In the genomic region with DNA sequence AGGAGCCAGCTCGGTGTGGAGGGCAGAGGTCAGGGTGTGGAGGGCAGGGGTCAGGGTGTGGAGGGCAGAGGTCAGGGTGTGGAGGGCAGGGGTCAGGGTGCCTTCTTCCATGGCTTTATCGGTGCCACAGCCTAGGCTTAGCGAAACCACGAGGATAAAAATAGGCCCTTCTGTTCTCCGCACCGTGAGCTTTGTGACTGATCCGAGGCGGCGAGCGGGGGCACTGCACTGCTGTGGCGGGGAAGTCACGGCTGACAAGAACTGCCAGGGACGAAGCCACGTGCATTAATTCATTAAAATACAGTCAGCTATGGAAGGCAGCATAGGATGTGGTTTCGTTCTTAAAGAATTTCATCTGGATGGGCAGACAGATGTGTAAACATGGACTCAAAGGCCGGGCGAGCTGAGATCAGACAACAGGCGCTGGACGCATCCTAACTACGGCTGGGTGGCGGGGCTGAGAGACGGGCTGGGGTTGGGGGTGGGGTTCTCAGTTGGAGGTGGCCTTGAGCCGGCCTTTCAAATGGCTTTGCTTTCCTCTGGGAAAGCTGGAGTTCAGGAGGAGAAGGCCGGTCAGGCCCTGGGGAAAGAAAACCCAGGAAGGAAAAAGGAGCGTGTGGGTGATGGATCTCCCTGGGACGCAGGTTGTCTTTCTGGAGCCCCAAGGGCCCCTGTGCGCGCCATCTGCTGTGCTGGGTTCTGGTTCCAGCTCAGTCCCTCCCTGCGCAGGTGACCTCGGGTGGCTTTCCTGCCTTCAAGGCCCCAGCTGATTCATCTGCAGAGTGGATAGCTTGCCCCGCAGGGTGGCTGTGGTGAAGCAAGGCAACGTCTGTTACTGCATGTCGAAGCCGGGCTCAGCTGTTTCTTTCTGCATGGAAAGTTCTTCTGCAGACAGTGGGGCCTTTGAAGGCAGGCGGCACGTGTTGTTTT, we compare ENCODE assay signal across 1 cellular context.
TF ChIP-seq lines count a peak whose summit lies in the region.

No MANE protein-coding gene starts in this region.

TF ChIP-seq in HepG2, 621 proteins besides CTCF, POLR2A, EP300 and RAD21 (continued from another document and continues in another):
- TF ChIP-seq, protein P1, sequence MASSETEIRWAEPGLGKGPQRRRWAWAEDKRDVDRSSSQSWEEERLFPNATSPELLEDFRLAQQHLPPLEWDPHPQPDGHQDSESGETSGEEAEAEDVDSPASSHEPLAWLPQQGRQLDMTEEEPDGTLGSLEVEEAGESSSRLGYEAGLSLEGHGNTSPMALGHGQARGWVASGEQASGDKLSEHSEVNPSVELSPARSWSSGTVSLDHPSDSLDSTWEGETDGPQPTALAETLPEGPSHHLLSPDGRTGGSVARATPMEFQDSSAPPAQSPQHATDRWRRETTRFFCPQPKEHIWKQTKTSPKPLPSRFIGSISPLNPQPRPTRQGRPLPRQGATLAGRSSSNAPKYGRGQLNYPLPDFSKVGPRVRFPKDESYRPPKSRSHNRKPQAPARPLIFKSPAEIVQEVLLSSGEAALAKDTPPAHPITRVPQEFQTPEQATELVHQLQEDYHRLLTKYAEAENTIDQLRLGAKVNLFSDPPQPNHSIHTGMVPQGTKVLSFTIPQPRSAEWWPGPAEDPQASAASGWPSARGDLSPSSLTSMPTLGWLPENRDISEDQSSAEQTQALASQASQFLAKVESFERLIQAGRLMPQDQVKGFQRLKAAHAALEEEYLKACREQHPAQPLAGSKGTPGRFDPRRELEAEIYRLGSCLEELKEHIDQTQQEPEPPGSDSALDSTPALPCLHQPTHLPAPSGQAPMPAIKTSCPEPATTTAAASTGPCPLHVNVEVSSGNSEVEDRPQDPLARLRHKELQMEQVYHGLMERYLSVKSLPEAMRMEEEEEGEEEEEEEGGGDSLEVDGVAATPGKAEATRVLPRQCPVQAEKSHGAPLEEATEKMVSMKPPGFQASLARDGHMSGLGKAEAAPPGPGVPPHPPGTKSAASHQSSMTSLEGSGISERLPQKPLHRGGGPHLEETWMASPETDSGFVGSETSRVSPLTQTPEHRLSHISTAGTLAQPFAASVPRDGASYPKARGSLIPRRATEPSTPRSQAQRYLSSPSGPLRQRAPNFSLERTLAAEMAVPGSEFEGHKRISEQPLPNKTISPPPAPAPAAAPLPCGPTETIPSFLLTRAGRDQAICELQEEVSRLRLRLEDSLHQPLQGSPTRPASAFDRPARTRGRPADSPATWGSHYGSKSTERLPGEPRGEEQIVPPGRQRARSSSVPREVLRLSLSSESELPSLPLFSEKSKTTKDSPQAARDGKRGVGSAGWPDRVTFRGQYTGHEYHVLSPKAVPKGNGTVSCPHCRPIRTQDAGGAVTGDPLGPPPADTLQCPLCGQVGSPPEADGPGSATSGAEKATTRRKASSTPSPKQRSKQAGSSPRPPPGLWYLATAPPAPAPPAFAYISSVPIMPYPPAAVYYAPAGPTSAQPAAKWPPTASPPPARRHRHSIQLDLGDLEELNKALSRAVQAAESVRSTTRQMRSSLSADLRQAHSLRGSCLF (CRISPR knock-in tag; IDR thresholded peaks at IDR 0.05; ENCODE audit: borderline replicate concordance), result no peak
- TF ChIP-seq ZFP37 (CRISPR knock-in tag; IDR thresholded peaks at IDR 0.05; ENCODE audit: borderline replicate concordance) (no peak), XBP1 (CRISPR knock-in tag; IDR thresholded peaks at IDR 0.05) (no peak), ZNF574 (CRISPR knock-in tag; IDR thresholded peaks at IDR 0.05) (peak; percentile 30), MLX (CRISPR knock-in tag; IDR thresholded peaks at IDR 0.05) (0 out of 2 replicates have a peak, but pooled peaks have one; percentile 10), ERF (CRISPR knock-in tag; IDR thresholded peaks at IDR 0.05) (0 out of 2 replicates have a peak, but pooled peaks have one; percentile 45), PRDM10 (CRISPR knock-in tag; IDR thresholded peaks at IDR 0.05; ENCODE audit: low read depth) (peak; percentile 22; the same call in 1 of the 2 replicates), ATF1 (CRISPR knock-in tag; IDR thresholded peaks at IDR 0.05) (0 out of 2 replicates have a peak, but pooled peaks have one; percentile 18), ZNF709 (CRISPR knock-in tag; IDR thresholded peaks at IDR 0.05) (no peak), ZNF841 (CRISPR knock-in tag; IDR thresholded peaks at IDR 0.05; ENCODE audit: borderline replicate concordance) (0 out of 2 replicates have a peak, but pooled peaks have one; percentile 76), ZNF296 (CRISPR knock-in tag; conservative IDR thresholded peaks at IDR 0.05) (no peak), TCF7L2 (IDR thresholded peaks at IDR 0.05; ENCODE audit: low read depth, low read length) (no peak), ZNF253 (CRISPR knock-in tag; IDR thresholded peaks at IDR 0.05; ENCODE audit: borderline replicate concordance) (0 out of 2 replicates have a peak, but pooled peaks have one; percentile 25), SUZ12 (IDR thresholded peaks at IDR 0.05; ENCODE audit: low read depth, low read length) (no peak), ZBTB26 (CRISPR knock-in tag; IDR thresholded peaks at IDR 0.05; ENCODE audit: borderline replicate concordance) (peak; percentile 26; the same call in 1 of the 2 replicates), ZNF724P (CRISPR knock-in tag; IDR thresholded peaks at IDR 0.05; ENCODE audit: borderline replicate concordance) (peak; percentile 71; the same call in 1 of the 2 replicates), PATZ1 (CRISPR knock-in tag; IDR thresholded peaks at IDR 0.05) (peak; percentile 9; the same call in 1 of the 2 replicates), ELF3 (CRISPR knock-in tag; IDR thresholded peaks at IDR 0.05) (0 out of 2 replicates have a peak, but pooled peaks have one; percentile 18), XRCC5 (optimal IDR thresholded peaks at IDR 0.05; ENCODE audit: low read length) (peak; percentile 61), GMEB1 (CRISPR knock-in tag; IDR thresholded peaks at IDR 0.05; ENCODE audit: borderline replicate concordance) (no peak), NR2F1 (CRISPR knock-in tag; IDR thresholded peaks at IDR 0.05) (peak; percentile 50 to 95; a peak in 3 of 4 replicates), MIER3 (CRISPR knock-in tag; IDR thresholded peaks at IDR 0.05; ENCODE audit: borderline replicate concordance) (0 out of 2 replicates have a peak, but pooled peaks have one; percentile 15), AKAP8 (CRISPR knock-in tag; IDR thresholded peaks at IDR 0.05) (0 out of 2 replicates have a peak, but pooled peaks have one; percentile 22), MED1 (CRISPR knock-in tag; IDR thresholded peaks at IDR 0.05) (0 out of 2 replicates have a peak, but pooled peaks have one; percentile 9), BHLHE40 (IDR thresholded peaks at IDR 0.05; ENCODE audit: low read length) (peak; percentile 48; the same call in 1 of the 2 replicates), SOX13 (IDR thresholded peaks at IDR 0.05) (no peak), SOX13 (CRISPR knock-in tag; conservative IDR thresholded peaks at IDR 0.05 in 1 of 2, IDR thresholded peaks at IDR 0.05 in 1 of 2) (peak in 1 of 2 experiments; percentile 19; a peak in 1 of 4 replicates), NRL (CRISPR knock-in tag; IDR thresholded peaks at IDR 0.05; ENCODE audit: borderline replicate concordance) (peak; percentile 81)
- TF ChIP-seq, protein P2, sequence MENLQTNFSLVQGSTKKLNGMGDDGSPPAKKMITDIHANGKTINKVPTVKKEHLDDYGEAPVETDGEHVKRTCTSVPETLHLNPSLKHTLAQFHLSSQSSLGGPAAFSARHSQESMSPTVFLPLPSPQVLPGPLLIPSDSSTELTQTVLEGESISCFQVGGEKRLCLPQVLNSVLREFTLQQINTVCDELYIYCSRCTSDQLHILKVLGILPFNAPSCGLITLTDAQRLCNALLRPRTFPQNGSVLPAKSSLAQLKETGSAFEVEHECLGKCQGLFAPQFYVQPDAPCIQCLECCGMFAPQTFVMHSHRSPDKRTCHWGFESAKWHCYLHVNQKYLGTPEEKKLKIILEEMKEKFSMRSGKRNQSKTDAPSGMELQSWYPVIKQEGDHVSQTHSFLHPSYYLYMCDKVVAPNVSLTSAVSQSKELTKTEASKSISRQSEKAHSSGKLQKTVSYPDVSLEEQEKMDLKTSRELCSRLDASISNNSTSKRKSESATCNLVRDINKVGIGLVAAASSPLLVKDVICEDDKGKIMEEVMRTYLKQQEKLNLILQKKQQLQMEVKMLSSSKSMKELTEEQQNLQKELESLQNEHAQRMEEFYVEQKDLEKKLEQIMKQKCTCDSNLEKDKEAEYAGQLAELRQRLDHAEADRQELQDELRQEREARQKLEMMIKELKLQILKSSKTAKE (CRISPR knock-in tag; IDR thresholded peaks at IDR 0.05; ENCODE audit: borderline replicate concordance), result no peak; the same call in 1 of the 2 replicates
